Comparison of ENCODE assay signal across 8 cellular contexts in genomic region chr1:218344814-218345672, GRCh38. TPM values are rescaled to one million over a fixed set of nuclear protein-coding genes. Genes with fewer than 3 reads are reported as not detected.
DNase-seq lines count a peak whose midpoint lies in the region; ATAC-seq and TF ChIP-seq lines count a peak whose summit lies in the region.

TGFB2 (plus strand) TSS chr1:218345336; CDS start chr1:218346702, 1,366 bp downstream.

- H3K9ac ChIP-seq in NT2/D1 (ENCODE audit: insufficient read length, low read depth) (peak within 1 kb of the TSS; percentile 76), mammary epithelial cell (ENCODE audit: insufficient read depth, low read length) (peak within 1 kb of the TSS; percentile 97), iPS-20b (ENCODE audit: low read depth, low read length) (peak within 1 kb of the TSS; percentile 35; the same call in 1 of the 2 replicates)

- peaks cover 57% of the 10 kb centered on the region for H3K79me2 ChIP-seq in mammary epithelial cell (ENCODE audit: insufficient read depth, low read length)

- H3K9me3 ChIP-seq in NT2/D1 (ENCODE audit: insufficient read depth, low read length): no peaks in the 10 kb centered on the region
- H3K9me3 ChIP-seq in mammary epithelial cell (replicated peaks; ENCODE audit: insufficient read depth, low read length): no peaks in the 10 kb centered on the region
- H3K9me3 ChIP-seq in iPS-20b (ENCODE audit: insufficient read depth, low read depth, low read length): no peaks in the 10 kb centered on the region

- H3K4me1 Mint-ChIP-seq in CD14-positive monocyte: peaks cover 25% of the 10 kb centered on the region

- WGBS in mammary epithelial cell (ENCODE audit: low coverage, missing lambda C conversion rate): 4% methylated on average over 21 of the region's 22 CpGs

- no peaks in the 10 kb centered on the region for H3K4me1 ChIP-seq in NT2/D1 (ENCODE audit: insufficient read depth, insufficient read length)
- H3K4me1 ChIP-seq in mammary epithelial cell (ENCODE audit: insufficient read depth, low read length): peaks cover 7% of the 10 kb centered on the region
- H3K4me1 ChIP-seq in iPS-20b (ENCODE audit: insufficient read depth, low read length): peaks cover 15% of the 10 kb centered on the region; the same call in 1 of the 2 replicates

- peaks cover 0 to 12% (median 7%) of the 10 kb centered on the region in 7 donors for H3K9me3 Mint-ChIP-seq in CD14-positive monocyte

- TF ChIP-seq CTCF in CD14-positive monocyte (IDR thresholded peaks at IDR 0.05) (no peak), mammary epithelial cell (conservative IDR thresholded peaks at IDR 0.05 in 1 of 2, IDR thresholded peaks at IDR 0.05 in 1 of 2; ENCODE audit: extremely low read depth in 1 of 2, insufficient read depth in 1 of 2, low read depth in 1 of 2, low read length in 2 of 2) (peak in 1 of 2 donors; percentile 29)

- TSS peak; percentile 41 for BruUV-seq in mammary epithelial cell (replicated peaks; lab: Mats Ljungman, UMichigan)

- CTCF ChIA-PET in mammary epithelial cell (lab: Charles Lee; ENCODE audit: low non-redundant PET): interaction anchor here (0.6 to 1.2 kb wide), 3 partner anchors 9 to 722 kb away, joined by 3 to 5 read pairs (median 4); no protein-coding TSS in a partner anchor

- peak; percentile 69 for DNase-seq in CD14-positive monocyte (ENCODE audit: low spot score)
- no peak for DNase-seq in NT2/D1 (ENCODE audit: low read depth, low spot score)
- DNase-seq in mammary epithelial cell: peak; percentile 79
- DNase-seq in skeletal muscle cell (ENCODE audit: low read depth): no peak
- DNase-seq in NCI-H2107 treated with DMSO at 0.1 percent for 48 hours (lab: John Stamatoyannopoulos, UW; ENCODE audit: unreplicated experiment): no peak

- peak within 1 kb of the TSS in 4 of 7 donors; percentile 9 to 33 (median 30) for H3K27ac Mint-ChIP-seq in CD14-positive monocyte

- H2AFZ ChIP-seq in mammary epithelial cell (ENCODE audit: low read depth, low read length): peak within 1 kb of the TSS; percentile 41

- H3K27me3 Mint-ChIP-seq in CD14-positive monocyte (ENCODE audit: low read depth in 3 of 3): peaks cover 10 to 39% (median 11%) of the 10 kb centered on the region in 3 donors

- in situ Hi-C loops in mammary epithelial cell (cut with MboI; ENCODE audit: low sequenced_read_pairs in 2 of 2): loop anchor here (10.0 to 25.0 kb wide), 8 partner anchors 167 to 1467 kb away; no protein-coding TSS in a partner anchor

- peak within 1 kb of the TSS; percentile 97 for H3K4me2 ChIP-seq in mammary epithelial cell (ENCODE audit: insufficient read depth, low read depth, low read length)

- peaks cover 52% of the 10 kb centered on the region for H3K27me3 ChIP-seq in NT2/D1 (ENCODE audit: insufficient read depth, insufficient read length)
- H3K27me3 ChIP-seq in mammary epithelial cell (ENCODE audit: insufficient read depth, low read length): no peaks in the 10 kb centered on the region
- H3K27me3 ChIP-seq in iPS-20b (ENCODE audit: insufficient read depth, low read length): peaks cover 50% of the 10 kb centered on the region

- no peaks in the 10 kb centered on the region for H4K20me1 ChIP-seq in mammary epithelial cell (ENCODE audit: insufficient read depth, low read length)

- peaks cover 10% of the 10 kb centered on the region in 2 donors for H3K36me3 Mint-ChIP-seq in CD14-positive monocyte

- intact Hi-C loops in CD14-positive monocyte (cut with micrococcal nuclease) (loop anchor here (5.0 to 10.0 kb wide), 4 partner anchors 122 to 1240 kb away; partner anchors contain the start of gene LYPLAL1 (in 1 of the 2)), mammary epithelial cell (cut with micrococcal nuclease) (loop anchor here (1.0 to 5.0 kb wide), 2 partner anchors 135 to 1042 kb away; no protein-coding TSS in a partner anchor)

- no peak within 1 kb of the TSS for H3K4me3 Mint-ChIP-seq in CD14-positive monocyte

- peak within 1 kb of the TSS; percentile 88 for H3K27ac ChIP-seq in mammary epithelial cell (ENCODE audit: insufficient read depth, low read depth, low read length)
- no peak within 1 kb of the TSS for H3K27ac ChIP-seq in iPS-20b (ENCODE audit: low read length)

- H3K36me3 ChIP-seq in NT2/D1 (ENCODE audit: insufficient read depth, insufficient read length, low read length) (no peaks in the 10 kb centered on the region), mammary epithelial cell (ENCODE audit: insufficient read depth, low read length) (no peaks in the 10 kb centered on the region), iPS-20b (ENCODE audit: insufficient read depth, low read depth, low read length) (no peaks in the 10 kb centered on the region)

- H3K4me3 ChIP-seq in NT2/D1 (ENCODE audit: insufficient read length, low read depth) (peak within 1 kb of the TSS; percentile 67), mammary epithelial cell (replicated peaks in 1 of 3; ENCODE audit: insufficient read depth in 1 of 3, low read depth in 2 of 3, low read length in 3 of 3) (peak within 1 kb of the TSS; percentile 77 to 92 (median 81)), iPS-20b (ENCODE audit: low read length) (peak within 1 kb of the TSS; percentile 75), skeletal muscle cell (ENCODE audit: low read depth, low read length) (peak within 1 kb of the TSS; percentile 70)

- ATAC-seq in GM19023 (IDR thresholded peaks at IDR 0.05; ENCODE audit: unreplicated experiment): peak; percentile 38
- ATAC-seq in HG03135 (IDR thresholded peaks at IDR 0.05; ENCODE audit: unreplicated experiment): peak; percentile 47

- dilution Hi-C loops in mammary epithelial cell (cut with HindIII; ENCODE audit: low sequenced_read_pairs): loop anchor here (10.0 kb wide), 1 partner anchor 530 kb away; no protein-coding TSS in a partner anchor

RNA-seq across cellular contexts. Expression of gene TGFB2, which starts in this region (rescaled TPM):
- polyA plus RNA-seq in CD14-positive monocyte (not detected), mammary epithelial cell (10.9 TPM)
- total RNA-seq in mammary epithelial cell: 100 to 1,000 TPM in 1 of 2 donors, 10 to 100 TPM in 1; 39.6 to 120 TPM
- 35.6 TPM for polyA minus RNA-seq in mammary epithelial cell

Comparison
In these comparisons a context has a peak if more than half of its experiments do, and no peak if none do; other contexts are left out.
1. RNA of gene TGFB2 (polyA plus RNA-seq): 10.9 TPM in mammary epithelial cell (single experiment); not detected in CD14-positive monocyte; every median in the first group is over 10 times any median in the second.
2. Peak in DNase-seq in CD14-positive monocyte; RNA of the gene not detected or under 1 TPM.
3. H3K9ac ChIP-seq: peak in every context shown above with its lines; median percentile 97 in mammary epithelial cell; 76 in NT2/D1; 35 in iPS-20b.
4. Peak in every context shown above with its lines, with median percentiles within 50 percentile points of each other: H3K4me3 ChIP-seq.